ENCODE assay signal across 16 cellular contexts in the genomic region with DNA sequence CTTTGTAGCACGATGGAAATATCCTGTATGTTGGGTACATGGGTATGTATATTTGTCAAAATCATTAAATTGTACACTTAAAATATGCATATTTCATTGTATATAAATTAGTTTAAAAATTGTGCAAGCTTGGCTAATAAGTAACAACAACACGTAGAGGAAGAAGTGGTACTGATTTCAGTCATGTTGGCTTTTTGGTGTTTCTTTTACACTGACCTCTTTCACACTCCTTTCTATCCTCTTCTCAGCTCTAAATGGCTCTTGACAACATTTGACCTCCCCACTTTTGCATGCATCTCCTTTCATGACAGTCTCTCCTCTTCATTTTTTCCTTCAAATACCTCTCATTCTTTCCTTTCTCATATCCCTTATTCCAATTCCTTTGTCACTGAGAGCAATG.
"Had no signal": no experiment of that assay in that cellular context is flagged by ENCODE, and none has a peak within 500 bp of the region (broad histone marks: within the 10 kb centered on the region; RNA-seq: fewer than 3 reads in every experiment).

No MANE protein-coding gene starts in this region.

- H3K27me3 ChIP-seq: foreskin keratinocyte, neutrophil had no signal

- H3K4me1 ChIP-seq: parathyroid adenoma had no signal

- H3K36me3 ChIP-seq: neutrophil had no signal

- H3K9me3 ChIP-seq: neutrophil had no signal

- ATAC-seq: activated CD4-positive, CD25-positive, alpha-beta regulatory T cell treated with anti-CD3 and anti-CD28 coated beads, Interleukin-2, amount 50 U/mL, for 24 hours; activated naive CD8-positive, alpha-beta T cell treated with anti-CD3 and anti-CD28 coated beads, Interleukin-2, amount 50 U/mL, for 24 hours; foreskin keratinocyte; left ventricle myocardium superior; natural killer cell; stimulated activated effector memory CD8-positive, alpha-beta T cell treated with anti-CD3 and anti-CD28 coated beads, Interleukin-12 subunit alpha, Interleukin-12 subunit beta, amount 100 ng/mL, for 72 hours had no signal

- H3K27ac ChIP-seq: foreskin keratinocyte, neutrophil, parathyroid adenoma had no signal

- DNase-seq: activated CD4-positive, alpha-beta T cell treated with anti-CD3 and anti-CD28 coated beads, Interleukin-2, amount 50 U/mL, for 1 hour; activated CD8-positive, alpha-beta memory T cell treated with anti-CD3 and anti-CD28 coated beads for 24 hours; activated naive CD4-positive, alpha-beta T cell treated with Interleukin-2 at 50 U/mL for 16 hours; activated naive CD8-positive, alpha-beta T cell treated with anti-CD3 and anti-CD28 coated beads, Interleukin-2, amount 50 U/mL, for 24 hours; aorta; cerebellar nuclear complex; effector memory CD4-positive, alpha-beta T cell; foreskin keratinocyte; glutamatergic neuron; kidney glomerular epithelial cell; left ventricle myocardium superior; natural killer cell had no signal
